Comparison of ENCODE assay signal across 1 cellular context in the genomic region with DNA sequence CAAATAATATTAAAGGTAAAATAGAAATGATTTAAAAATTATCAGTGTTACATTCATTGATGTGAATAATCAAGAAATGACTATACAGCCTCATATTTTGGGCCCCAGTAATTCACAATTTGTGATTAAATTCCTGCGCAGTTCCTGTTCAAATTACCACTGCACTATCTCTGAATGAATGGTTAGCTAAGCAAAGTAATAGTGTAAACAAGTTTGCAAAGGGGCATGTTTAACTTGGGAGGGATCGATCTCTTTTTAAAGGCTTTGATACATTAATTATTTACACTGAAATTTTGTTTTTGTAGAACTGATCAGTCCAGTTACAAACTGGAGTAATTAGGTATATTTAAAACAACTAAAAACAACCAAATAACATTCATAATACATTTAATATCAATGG.
TF ChIP-seq lines count a peak whose summit lies in the region.

No MANE protein-coding gene starts in this region.

TF ChIP-seq in HepG2, 621 proteins besides CTCF, POLR2A, EP300 and RAD21 (continued from another document and continues in another):
- TF ChIP-seq, protein P1, sequence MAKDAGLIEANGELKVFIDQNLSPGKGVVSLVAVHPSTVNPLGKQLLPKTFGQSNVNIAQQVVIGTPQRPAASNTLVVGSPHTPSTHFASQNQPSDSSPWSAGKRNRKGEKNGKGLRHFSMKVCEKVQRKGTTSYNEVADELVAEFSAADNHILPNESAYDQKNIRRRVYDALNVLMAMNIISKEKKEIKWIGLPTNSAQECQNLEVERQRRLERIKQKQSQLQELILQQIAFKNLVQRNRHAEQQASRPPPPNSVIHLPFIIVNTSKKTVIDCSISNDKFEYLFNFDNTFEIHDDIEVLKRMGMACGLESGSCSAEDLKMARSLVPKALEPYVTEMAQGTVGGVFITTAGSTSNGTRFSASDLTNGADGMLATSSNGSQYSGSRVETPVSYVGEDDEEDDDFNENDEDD (CRISPR knock-in tag; IDR thresholded peaks at IDR 0.05; ENCODE audit: borderline replicate concordance): no peak
- no peak for TF ChIP-seq TBL1XR1 (IDR thresholded peaks at IDR 0.05; ENCODE audit: borderline replicate concordance, low read length, partially characterized antibody)
- TF ChIP-seq ZNF160 (CRISPR knock-in tag; IDR thresholded peaks at IDR 0.05): no peak
- TF ChIP-seq RCOR2 (CRISPR knock-in tag; IDR thresholded peaks at IDR 0.05): no peak
- TF ChIP-seq ZNF382 (CRISPR knock-in tag; IDR thresholded peaks at IDR 0.05; ENCODE audit: borderline replicate concordance): no peak
- 0 out of 2 replicates have a peak, but pooled peaks have one; percentile 23 for TF ChIP-seq MIXL1 (CRISPR knock-in tag; IDR thresholded peaks at IDR 0.05)
- no peak for TF ChIP-seq ZNF709 (CRISPR knock-in tag; IDR thresholded peaks at IDR 0.05)
- TF ChIP-seq PAXIP1 (CRISPR knock-in tag; conservative IDR thresholded peaks at IDR 0.05): 0 out of 2 replicates have a peak, but pooled peaks have one; percentile 31
- peak; percentile 22; the same call in 1 of the 2 replicates for TF ChIP-seq BCL6 (CRISPR knock-in tag; IDR thresholded peaks at IDR 0.05)
- peak; percentile 43; the same call in 1 of the 2 replicates for TF ChIP-seq FOXA3 (CRISPR knock-in tag; IDR thresholded peaks at IDR 0.05)
- no peak for TF ChIP-seq ZFP36L2 (CRISPR knock-in tag; IDR thresholded peaks at IDR 0.05)
- TF ChIP-seq MZF1 (CRISPR knock-in tag; IDR thresholded peaks at IDR 0.05; ENCODE audit: borderline replicate concordance): no peak
- peak; percentile 60 for TF ChIP-seq HNF1A (IDR thresholded peaks at IDR 0.05; ENCODE audit: low read depth)
- TF ChIP-seq HNF1A (CRISPR knock-in tag; IDR thresholded peaks at IDR 0.05; ENCODE audit: borderline replicate concordance): no peak
- no peak for TF ChIP-seq JUND (CRISPR knock-in tag; IDR thresholded peaks at IDR 0.05)
- TF ChIP-seq TP53 (CRISPR knock-in tag; conservative IDR thresholded peaks at IDR 0.05): no peak
- no peak for TF ChIP-seq TCF7L2 (IDR thresholded peaks at IDR 0.05; ENCODE audit: low read depth, low read length)
- no peak for TF ChIP-seq ARNT (IDR thresholded peaks at IDR 0.05)
- no peak for TF ChIP-seq GLI4 (CRISPR knock-in tag; IDR thresholded peaks at IDR 0.05; ENCODE audit: borderline replicate concordance)
- TF ChIP-seq, protein P2, sequence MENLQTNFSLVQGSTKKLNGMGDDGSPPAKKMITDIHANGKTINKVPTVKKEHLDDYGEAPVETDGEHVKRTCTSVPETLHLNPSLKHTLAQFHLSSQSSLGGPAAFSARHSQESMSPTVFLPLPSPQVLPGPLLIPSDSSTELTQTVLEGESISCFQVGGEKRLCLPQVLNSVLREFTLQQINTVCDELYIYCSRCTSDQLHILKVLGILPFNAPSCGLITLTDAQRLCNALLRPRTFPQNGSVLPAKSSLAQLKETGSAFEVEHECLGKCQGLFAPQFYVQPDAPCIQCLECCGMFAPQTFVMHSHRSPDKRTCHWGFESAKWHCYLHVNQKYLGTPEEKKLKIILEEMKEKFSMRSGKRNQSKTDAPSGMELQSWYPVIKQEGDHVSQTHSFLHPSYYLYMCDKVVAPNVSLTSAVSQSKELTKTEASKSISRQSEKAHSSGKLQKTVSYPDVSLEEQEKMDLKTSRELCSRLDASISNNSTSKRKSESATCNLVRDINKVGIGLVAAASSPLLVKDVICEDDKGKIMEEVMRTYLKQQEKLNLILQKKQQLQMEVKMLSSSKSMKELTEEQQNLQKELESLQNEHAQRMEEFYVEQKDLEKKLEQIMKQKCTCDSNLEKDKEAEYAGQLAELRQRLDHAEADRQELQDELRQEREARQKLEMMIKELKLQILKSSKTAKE (CRISPR knock-in tag; IDR thresholded peaks at IDR 0.05; ENCODE audit: borderline replicate concordance): no peak
- TF ChIP-seq, protein P3, sequence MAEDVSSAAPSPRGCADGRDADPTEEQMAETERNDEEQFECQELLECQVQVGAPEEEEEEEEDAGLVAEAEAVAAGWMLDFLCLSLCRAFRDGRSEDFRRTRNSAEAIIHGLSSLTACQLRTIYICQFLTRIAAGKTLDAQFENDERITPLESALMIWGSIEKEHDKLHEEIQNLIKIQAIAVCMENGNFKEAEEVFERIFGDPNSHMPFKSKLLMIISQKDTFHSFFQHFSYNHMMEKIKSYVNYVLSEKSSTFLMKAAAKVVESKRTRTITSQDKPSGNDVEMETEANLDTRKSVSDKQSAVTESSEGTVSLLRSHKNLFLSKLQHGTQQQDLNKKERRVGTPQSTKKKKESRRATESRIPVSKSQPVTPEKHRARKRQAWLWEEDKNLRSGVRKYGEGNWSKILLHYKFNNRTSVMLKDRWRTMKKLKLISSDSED (CRISPR knock-in tag; IDR thresholded peaks at IDR 0.05): no peak
- TF ChIP-seq FOXP1 (IDR thresholded peaks at IDR 0.05): no peak
- peak; percentile 25; the same call in 1 of the 2 replicates for TF ChIP-seq FOXP1 (CRISPR knock-in tag; IDR thresholded peaks at IDR 0.05)
- TF ChIP-seq TCF7 (IDR thresholded peaks at IDR 0.05; ENCODE audit: low read depth): 0 out of 2 replicates have a peak, but pooled peaks have one; percentile 29
- no peak for TF ChIP-seq STAT6 (CRISPR knock-in tag; IDR thresholded peaks at IDR 0.05; ENCODE audit: borderline replicate concordance)
- TF ChIP-seq, protein P4, sequence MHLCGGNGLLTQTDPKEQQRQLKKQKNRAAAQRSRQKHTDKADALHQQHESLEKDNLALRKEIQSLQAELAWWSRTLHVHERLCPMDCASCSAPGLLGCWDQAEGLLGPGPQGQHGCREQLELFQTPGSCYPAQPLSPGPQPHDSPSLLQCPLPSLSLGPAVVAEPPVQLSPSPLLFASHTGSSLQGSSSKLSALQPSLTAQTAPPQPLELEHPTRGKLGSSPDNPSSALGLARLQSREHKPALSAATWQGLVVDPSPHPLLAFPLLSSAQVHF (CRISPR knock-in tag; IDR thresholded peaks at IDR 0.05): no peak
- no peak for TF ChIP-seq ISX (CRISPR knock-in tag; conservative IDR thresholded peaks at IDR 0.05)
- TF ChIP-seq MIER2 (CRISPR knock-in tag; IDR thresholded peaks at IDR 0.05): no peak
- TF ChIP-seq, protein P5, sequence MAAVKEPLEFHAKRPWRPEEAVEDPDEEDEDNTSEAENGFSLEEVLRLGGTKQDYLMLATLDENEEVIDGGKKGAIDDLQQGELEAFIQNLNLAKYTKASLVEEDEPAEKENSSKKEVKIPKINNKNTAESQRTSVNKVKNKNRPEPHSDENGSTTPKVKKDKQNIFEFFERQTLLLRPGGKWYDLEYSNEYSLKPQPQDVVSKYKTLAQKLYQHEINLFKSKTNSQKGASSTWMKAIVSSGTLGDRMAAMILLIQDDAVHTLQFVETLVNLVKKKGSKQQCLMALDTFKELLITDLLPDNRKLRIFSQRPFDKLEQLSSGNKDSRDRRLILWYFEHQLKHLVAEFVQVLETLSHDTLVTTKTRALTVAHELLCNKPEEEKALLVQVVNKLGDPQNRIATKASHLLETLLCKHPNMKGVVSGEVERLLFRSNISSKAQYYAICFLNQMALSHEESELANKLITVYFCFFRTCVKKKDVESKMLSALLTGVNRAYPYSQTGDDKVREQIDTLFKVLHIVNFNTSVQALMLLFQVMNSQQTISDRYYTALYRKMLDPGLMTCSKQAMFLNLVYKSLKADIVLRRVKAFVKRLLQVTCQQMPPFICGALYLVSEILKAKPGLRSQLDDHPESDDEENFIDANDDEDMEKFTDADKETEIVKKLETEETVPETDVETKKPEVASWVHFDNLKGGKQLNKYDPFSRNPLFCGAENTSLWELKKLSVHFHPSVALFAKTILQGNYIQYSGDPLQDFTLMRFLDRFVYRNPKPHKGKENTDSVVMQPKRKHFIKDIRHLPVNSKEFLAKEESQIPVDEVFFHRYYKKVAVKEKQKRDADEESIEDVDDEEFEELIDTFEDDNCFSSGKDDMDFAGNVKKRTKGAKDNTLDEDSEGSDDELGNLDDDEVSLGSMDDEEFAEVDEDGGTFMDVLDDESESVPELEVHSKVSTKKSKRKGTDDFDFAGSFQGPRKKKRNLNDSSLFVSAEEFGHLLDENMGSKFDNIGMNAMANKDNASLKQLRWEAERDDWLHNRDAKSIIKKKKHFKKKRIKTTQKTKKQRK (IDR thresholded peaks at IDR 0.05; ENCODE audit: low read length): no peak
- no peak for TF ChIP-seq NFATC3 (CRISPR knock-in tag; IDR thresholded peaks at IDR 0.05)
- no peak for TF ChIP-seq TOE1 (CRISPR knock-in tag; IDR thresholded peaks at IDR 0.05)
- TF ChIP-seq ZNF564 (CRISPR knock-in tag; IDR thresholded peaks at IDR 0.05): no peak
- TF ChIP-seq ATF7 (IDR thresholded peaks at IDR 0.05): no peak
- TF ChIP-seq ATF7 (CRISPR knock-in tag; IDR thresholded peaks at IDR 0.05): no peak
- no peak for TF ChIP-seq MLX (CRISPR knock-in tag; IDR thresholded peaks at IDR 0.05)
